Comparison of ENCODE assay signal across 1 cellular context in the genomic region with DNA sequence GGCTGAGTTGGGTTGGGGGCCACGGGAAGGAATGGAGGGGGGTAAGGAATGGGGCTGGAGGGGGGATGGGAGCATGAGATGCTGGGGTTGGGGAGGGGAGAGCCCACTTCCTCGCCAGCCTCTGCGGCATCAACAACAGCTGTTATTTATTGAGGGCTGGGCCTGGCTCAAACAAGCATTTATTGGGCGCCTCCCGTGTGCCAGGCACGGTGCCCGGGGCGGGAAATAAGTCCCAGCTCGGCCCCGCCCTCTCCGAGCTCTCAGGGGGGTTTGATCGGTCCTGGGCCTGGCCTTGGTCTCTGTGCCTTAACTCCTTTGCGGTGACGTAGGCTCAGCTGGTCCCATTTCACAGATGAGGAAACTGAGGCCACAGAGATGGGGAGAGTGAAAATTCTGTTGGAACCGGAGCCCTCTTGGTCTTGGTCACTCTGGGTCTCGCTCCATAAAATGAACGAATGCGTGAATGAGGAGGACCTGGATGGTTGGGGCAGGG.
TF ChIP-seq lines count a peak whose summit lies in the region.

No MANE protein-coding gene starts in this region.

TF ChIP-seq in SK-N-SH, 30 proteins besides CTCF, POLR2A, EP300 and RAD21 (continued from another document):
- TF ChIP-seq, protein P1, sequence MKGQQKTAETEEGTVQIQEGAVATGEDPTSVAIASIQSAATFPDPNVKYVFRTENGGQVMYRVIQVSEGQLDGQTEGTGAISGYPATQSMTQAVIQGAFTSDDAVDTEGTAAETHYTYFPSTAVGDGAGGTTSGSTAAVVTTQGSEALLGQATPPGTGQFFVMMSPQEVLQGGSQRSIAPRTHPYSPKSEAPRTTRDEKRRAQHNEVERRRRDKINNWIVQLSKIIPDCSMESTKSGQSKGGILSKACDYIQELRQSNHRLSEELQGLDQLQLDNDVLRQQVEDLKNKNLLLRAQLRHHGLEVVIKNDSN (IDR thresholded peaks at IDR 0.05; ENCODE audit: borderline replicate concordance, low read depth), result no peak
- no peak for TF ChIP-seq RXRA (IDR thresholded peaks at IDR 0.05; ENCODE audit: borderline replicate concordance, low read depth)
- TF ChIP-seq GABPA (IDR thresholded peaks at IDR 0.05; ENCODE audit: low read depth), result no peak
- no peak for TF ChIP-seq FOXM1 (IDR thresholded peaks at IDR 0.05; ENCODE audit: low read depth)
- TF ChIP-seq, protein P2, sequence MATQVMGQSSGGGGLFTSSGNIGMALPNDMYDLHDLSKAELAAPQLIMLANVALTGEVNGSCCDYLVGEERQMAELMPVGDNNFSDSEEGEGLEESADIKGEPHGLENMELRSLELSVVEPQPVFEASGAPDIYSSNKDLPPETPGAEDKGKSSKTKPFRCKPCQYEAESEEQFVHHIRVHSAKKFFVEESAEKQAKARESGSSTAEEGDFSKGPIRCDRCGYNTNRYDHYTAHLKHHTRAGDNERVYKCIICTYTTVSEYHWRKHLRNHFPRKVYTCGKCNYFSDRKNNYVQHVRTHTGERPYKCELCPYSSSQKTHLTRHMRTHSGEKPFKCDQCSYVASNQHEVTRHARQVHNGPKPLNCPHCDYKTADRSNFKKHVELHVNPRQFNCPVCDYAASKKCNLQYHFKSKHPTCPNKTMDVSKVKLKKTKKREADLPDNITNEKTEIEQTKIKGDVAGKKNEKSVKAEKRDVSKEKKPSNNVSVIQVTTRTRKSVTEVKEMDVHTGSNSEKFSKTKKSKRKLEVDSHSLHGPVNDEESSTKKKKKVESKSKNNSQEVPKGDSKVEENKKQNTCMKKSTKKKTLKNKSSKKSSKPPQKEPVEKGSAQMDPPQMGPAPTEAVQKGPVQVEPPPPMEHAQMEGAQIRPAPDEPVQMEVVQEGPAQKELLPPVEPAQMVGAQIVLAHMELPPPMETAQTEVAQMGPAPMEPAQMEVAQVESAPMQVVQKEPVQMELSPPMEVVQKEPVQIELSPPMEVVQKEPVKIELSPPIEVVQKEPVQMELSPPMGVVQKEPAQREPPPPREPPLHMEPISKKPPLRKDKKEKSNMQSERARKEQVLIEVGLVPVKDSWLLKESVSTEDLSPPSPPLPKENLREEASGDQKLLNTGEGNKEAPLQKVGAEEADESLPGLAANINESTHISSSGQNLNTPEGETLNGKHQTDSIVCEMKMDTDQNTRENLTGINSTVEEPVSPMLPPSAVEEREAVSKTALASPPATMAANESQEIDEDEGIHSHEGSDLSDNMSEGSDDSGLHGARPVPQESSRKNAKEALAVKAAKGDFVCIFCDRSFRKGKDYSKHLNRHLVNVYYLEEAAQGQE (IDR thresholded peaks at IDR 0.05; ENCODE audit: low read depth, low read length), result no peak
- TF ChIP-seq FOXJ3 (CRISPR knock-in tag; IDR thresholded peaks at IDR 0.05), result no peak
- no peak for TF ChIP-seq NFIC (IDR thresholded peaks at IDR 0.05; ENCODE audit: borderline replicate concordance)
- no peak for TF ChIP-seq POLR2AphosphoS5 (IDR thresholded peaks at IDR 0.05; ENCODE audit: low read depth, low read length)
- no peak for TF ChIP-seq TEAD4 (IDR thresholded peaks at IDR 0.05; ENCODE audit: borderline replicate concordance, insufficient read depth)
- no peak for TF ChIP-seq MEF2A (IDR thresholded peaks at IDR 0.05; ENCODE audit: borderline replicate concordance, low read depth)
- no peak for TF ChIP-seq RFX5 (IDR thresholded peaks at IDR 0.05; ENCODE audit: low read length)
- no peak for TF ChIP-seq RCOR1 (IDR thresholded peaks at IDR 0.05; ENCODE audit: low read length)
- TF ChIP-seq, protein P3, sequence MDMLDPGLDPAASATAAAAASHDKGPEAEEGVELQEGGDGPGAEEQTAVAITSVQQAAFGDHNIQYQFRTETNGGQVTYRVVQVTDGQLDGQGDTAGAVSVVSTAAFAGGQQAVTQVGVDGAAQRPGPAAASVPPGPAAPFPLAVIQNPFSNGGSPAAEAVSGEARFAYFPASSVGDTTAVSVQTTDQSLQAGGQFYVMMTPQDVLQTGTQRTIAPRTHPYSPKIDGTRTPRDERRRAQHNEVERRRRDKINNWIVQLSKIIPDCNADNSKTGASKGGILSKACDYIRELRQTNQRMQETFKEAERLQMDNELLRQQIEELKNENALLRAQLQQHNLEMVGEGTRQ (IDR thresholded peaks at IDR 0.05; ENCODE audit: borderline replicate concordance, low read depth, low read length), result no peak
- no peak for TF ChIP-seq CHD2 (IDR thresholded peaks at IDR 0.05; ENCODE audit: low read length, partially characterized antibody)
- TF ChIP-seq GATA2 (CRISPR knock-in tag; IDR thresholded peaks at IDR 0.05), result no peak
